ENCODE assay signal across 16 cellular contexts in genomic region chr22:17792854-17793434, GRCh38. TPM values are rescaled to one million over a fixed set of nuclear protein-coding genes. Genes with fewer than 3 reads are reported as not detected.
DNase-seq lines count a peak whose midpoint lies in the region; ATAC-seq and TF ChIP-seq lines count a peak whose summit lies in the region.
"Had no signal": no experiment of that assay in that cellular context is flagged by ENCODE, and none has a peak within 500 bp of the region (broad histone marks: within the 10 kb centered on the region; RNA-seq: fewer than 3 reads in every experiment).

No MANE protein-coding gene starts in this region.

- CTCF ChIA-PET in activated CD8-positive, alpha-beta T cell treated with anti-CD3 and anti-CD28 coated beads for 36 hours (lab: Charles Lee), result no interaction called here

- peak in 1 of 2 donors; percentile 69 for DNase-seq in left lung
- DNase-seq in left colon, result no peak
- DNase-seq in sigmoid colon, result no peak
- DNase-seq in activated CD8-positive, alpha-beta T cell treated with anti-CD3 and anti-CD28 coated beads for 36 hours, result no peak
- DNase-seq: ACHN, DMS79 treated with DMSO at 0.1 percent for 48 hours, KG1, MV-4-11, NCI-H1694 treated with DMSO at 0.1 percent for 48 hours, Peyer's patch had no signal

- POLR2A ChIA-PET in activated CD8-positive, alpha-beta T cell treated with anti-CD3 and anti-CD28 coated beads for 36 hours (lab: Charles Lee), result no interaction called here

- peaks cover 0 to 69% (median 0%) of the 10 kb centered on the region in 11 experiments; a peak in 9 of 22 replicates for H4K20me1 ChIP-seq in BLaER1 treated with 17β-estradiol and CSF1 and Interleukin-3, amounts not matched to agents 10 nM and 100 nM
- no peaks in the 10 kb centered on the region for H4K20me1 ChIP-seq in OCI-LY3 (ENCODE audit: insufficient read depth, low read length)

- H3K9ac ChIP-seq in BLaER1 treated with 17β-estradiol and CSF1 and Interleukin-3, amounts not matched to agents 10 nM and 100 nM, result no peak overlapping the region
- H3K9ac ChIP-seq in OCI-LY3 (ENCODE audit: low read length), result peak overlapping the region; percentile 30; the same call in 1 of the 2 replicates

- H3K36me3 ChIP-seq in BLaER1 treated with 17β-estradiol and CSF1 and Interleukin-3, amounts not matched to agents 10 nM and 100 nM, result peaks cover 0 to 34% (median 27%) of the 10 kb centered on the region in 11 experiments; a peak in 18 of 22 replicates
- H3K36me3 ChIP-seq in OCI-LY3 (replicated peaks; ENCODE audit: low read depth, low read length) (peaks cover 55% of the 10 kb centered on the region), left lung (peaks cover 0 to 22% of the 10 kb centered on the region in 2 donors), sigmoid colon (peaks cover 7 to 53% (median 30%) of the 10 kb centered on the region in 4 donors)
- H3K36me3 ChIP-seq: HAP-1 had no signal

- no peak overlapping the region for H2AFZ ChIP-seq in OCI-LY3 (ENCODE audit: low read depth, low read length)

- no peaks in the 10 kb centered on the region for H3K27me3 Mint-ChIP-seq in stimulated activated memory B cell treated with anti-CD40 and anti-IgM and Interleukin-4, amounts not matched to agents 10 μg/mL and 1 μg/mL and 100 μg/mL, for 72 hours
- H3K27me3 Mint-ChIP-seq in activated CD8-positive, alpha-beta T cell treated with anti-CD3 and anti-CD28 coated beads for 36 hours, result no peaks in the 10 kb centered on the region

- peaks cover 0 to 28% (median 14%) of the 10 kb centered on the region in 11 experiments; a peak in 12 of 22 replicates for H3K27me3 ChIP-seq in BLaER1 treated with 17β-estradiol and CSF1 and Interleukin-3, amounts not matched to agents 10 nM and 100 nM
- no peaks in the 10 kb centered on the region for H3K27me3 ChIP-seq in OCI-LY3 (ENCODE audit: low read depth, low read length)
- no peaks in the 10 kb centered on the region for H3K27me3 ChIP-seq in left lung
- H3K27me3 ChIP-seq in sigmoid colon, result no peaks in the 10 kb centered on the region
- H3K27me3 ChIP-seq: Peyer's patch, SJSA1 had no signal

- peaks cover 46% of the 10 kb centered on the region for H3K4me1 Mint-ChIP-seq in stimulated activated memory B cell treated with anti-CD40 and anti-IgM and Interleukin-4, amounts not matched to agents 10 μg/mL and 1 μg/mL and 100 μg/mL, for 72 hours
- H3K4me1 Mint-ChIP-seq in activated CD8-positive, alpha-beta T cell treated with anti-CD3 and anti-CD28 coated beads for 36 hours (ENCODE audit: low read depth), result no peaks in the 10 kb centered on the region

- H3K4me3 Mint-ChIP-seq in stimulated activated memory B cell treated with anti-CD40 and anti-IgM and Interleukin-4, amounts not matched to agents 10 μg/mL and 1 μg/mL and 100 μg/mL, for 72 hours, result no peak overlapping the region
- H3K4me3 Mint-ChIP-seq in activated CD8-positive, alpha-beta T cell treated with anti-CD3 and anti-CD28 coated beads for 36 hours, result no peak overlapping the region
- H3K4me3 Mint-ChIP-seq: CD14-positive monocyte had no signal

- no peaks in the 10 kb centered on the region for H3K9me3 Mint-ChIP-seq in stimulated activated memory B cell treated with anti-CD40 and anti-IgM and Interleukin-4, amounts not matched to agents 10 μg/mL and 1 μg/mL and 100 μg/mL, for 72 hours
- H3K9me3 Mint-ChIP-seq in activated CD8-positive, alpha-beta T cell treated with anti-CD3 and anti-CD28 coated beads for 36 hours, result no peaks in the 10 kb centered on the region
- H3K9me3 Mint-ChIP-seq: CD14-positive monocyte had no signal

- intact Hi-C loops in left lung (cut with DNase I), result no loop called here
- intact Hi-C loops in left colon (cut with DNase I, micrococcal nuclease), result loop anchor here in 1 of 2 donors (10.0 kb wide), 1 partner anchor 238 kb away; no protein-coding TSS in a partner anchor
- intact Hi-C loops in sigmoid colon (cut with DNase I), result no loop called here
- intact Hi-C loops in activated CD8-positive, alpha-beta T cell treated with anti-CD3 and anti-CD28 coated beads for 36 hours (cut with micrococcal nuclease), result no loop called here

- TF ChIP-seq CTCF in OCI-LY3 (IDR thresholded peaks at IDR 0.05; ENCODE audit: low read depth, low read length) (no peak), left lung (IDR thresholded peaks at IDR 0.05) (no peak), sigmoid colon (IDR thresholded peaks at IDR 0.05) (no peak)
- no peak for TF ChIP-seq CTCF in activated CD8-positive, alpha-beta T cell treated with anti-CD3 and anti-CD28 coated beads for 36 hours (IDR thresholded peaks at IDR 0.05)

- ATAC-seq in left lung (peak; percentile 50), left colon (no peak)
- ATAC-seq in stimulated activated memory B cell treated with anti-CD40 and anti-IgM and Interleukin-4, amounts not matched to agents 10 μg/mL and 1 μg/mL and 100 μg/mL, for 72 hours, result no peak
- no peak for ATAC-seq in activated CD8-positive, alpha-beta T cell treated with anti-CD3 and anti-CD28 coated beads for 36 hours

- H3K4me1 ChIP-seq in BLaER1 treated with 17β-estradiol and CSF1 and Interleukin-3, amounts not matched to agents 10 nM and 100 nM, result peaks cover 36 to 64% (median 51%) of the 10 kb centered on the region in 10 experiments
- H3K4me1 ChIP-seq in OCI-LY3 (ENCODE audit: low read length) (peaks cover 56% of the 10 kb centered on the region), left lung (no peaks in the 10 kb centered on the region), sigmoid colon (no peaks in the 10 kb centered on the region)
- H3K4me1 ChIP-seq: HAP-1, SJSA1 had no signal

- WGBS in sigmoid colon, 2 donors, result 92 to 93% methylated on average over 29 of the region's 29 CpGs

- no peak for TF ChIP-seq POLR2A in sigmoid colon (IDR thresholded peaks at IDR 0.05)

- H3K27ac Mint-ChIP-seq in stimulated activated memory B cell treated with anti-CD40 and anti-IgM and Interleukin-4, amounts not matched to agents 10 μg/mL and 1 μg/mL and 100 μg/mL, for 72 hours, result peak overlapping the region; percentile 100
- no peak overlapping the region for H3K27ac Mint-ChIP-seq in activated CD8-positive, alpha-beta T cell treated with anti-CD3 and anti-CD28 coated beads for 36 hours

- H3K27ac ChIP-seq in BLaER1 treated with 17β-estradiol and CSF1 and Interleukin-3, amounts not matched to agents 10 nM and 100 nM, result no peak overlapping the region
- H3K27ac ChIP-seq in OCI-LY3 (ENCODE audit: low read length) (peak overlapping the region; percentile 33; the same call in 1 of the 2 replicates), left lung (no peak overlapping the region), sigmoid colon (no peak overlapping the region)
- H3K27ac ChIP-seq: Peyer's patch, SJSA1 had no signal

- TF ChIP-seq EP300 in sigmoid colon (IDR thresholded peaks at IDR 0.05), result no peak

- no peak overlapping the region for H3K4me3 ChIP-seq in BLaER1 treated with 17β-estradiol and CSF1 and Interleukin-3, amounts not matched to agents 10 nM and 100 nM
- H3K4me3 ChIP-seq in OCI-LY3 (ENCODE audit: low read length) (no peak overlapping the region), left lung (no peak overlapping the region), sigmoid colon (no peak overlapping the region)
- H3K4me3 ChIP-seq: HAP-1, Peyer's patch, SJSA1 had no signal

- peak overlapping the region in 8 of 11 experiments; percentile 39 to 69 (median 54); a peak in 17 of 22 replicates for H3K4me2 ChIP-seq in BLaER1 treated with 17β-estradiol and CSF1 and Interleukin-3, amounts not matched to agents 10 nM and 100 nM
- no peak overlapping the region for H3K4me2 ChIP-seq in OCI-LY3 (ENCODE audit: low read length)

- H3K36me3 Mint-ChIP-seq in stimulated activated memory B cell treated with anti-CD40 and anti-IgM and Interleukin-4, amounts not matched to agents 10 μg/mL and 1 μg/mL and 100 μg/mL, for 72 hours, result peaks cover 29% of the 10 kb centered on the region
- H3K36me3 Mint-ChIP-seq in activated CD8-positive, alpha-beta T cell treated with anti-CD3 and anti-CD28 coated beads for 36 hours (ENCODE audit: low read depth), result no peaks in the 10 kb centered on the region
- H3K36me3 Mint-ChIP-seq: CD14-positive monocyte had no signal

- H3K79me2 ChIP-seq in OCI-LY3 (ENCODE audit: low read length), result peaks cover 21% of the 10 kb centered on the region

- no peaks in the 10 kb centered on the region for H3K9me3 ChIP-seq in BLaER1 treated with 17β-estradiol and CSF1 and Interleukin-3, amounts not matched to agents 10 nM and 100 nM (replicated peaks in 1 of 11)
- H3K9me3 ChIP-seq in OCI-LY3 (ENCODE audit: insufficient read depth, low read length) (no peaks in the 10 kb centered on the region), left lung (no peaks in the 10 kb centered on the region), sigmoid colon (no peaks in the 10 kb centered on the region)
- H3K9me3 ChIP-seq: HAP-1, Peyer's patch, SJSA1 had no signal

RNA-seq across cellular contexts. Expression of gene BID, which starts 18.7 kb away (rescaled TPM):
- 10 to 100 TPM; 26.6 to 33.5 TPM for total RNA-seq in left lung
- 10 to 100 TPM; 26.5 to 33.2 TPM for total RNA-seq in left colon
- 10 to 100 TPM in 3 of 4 donors, 1 to 10 TPM in 1; 9.7 to 28.2 (median 15.1) TPM for total RNA-seq in sigmoid colon
- polyA plus RNA-seq in sigmoid colon, result 10 to 100 TPM; 24.6 to 72.1 (median 31.9) TPM
- total RNA-seq in activated CD8-positive, alpha-beta T cell treated with anti-CD3 and anti-CD28 coated beads for 36 hours, result 10 to 100 TPM; 16.3 to 19.9 TPM
